In the genomic region with DNA sequence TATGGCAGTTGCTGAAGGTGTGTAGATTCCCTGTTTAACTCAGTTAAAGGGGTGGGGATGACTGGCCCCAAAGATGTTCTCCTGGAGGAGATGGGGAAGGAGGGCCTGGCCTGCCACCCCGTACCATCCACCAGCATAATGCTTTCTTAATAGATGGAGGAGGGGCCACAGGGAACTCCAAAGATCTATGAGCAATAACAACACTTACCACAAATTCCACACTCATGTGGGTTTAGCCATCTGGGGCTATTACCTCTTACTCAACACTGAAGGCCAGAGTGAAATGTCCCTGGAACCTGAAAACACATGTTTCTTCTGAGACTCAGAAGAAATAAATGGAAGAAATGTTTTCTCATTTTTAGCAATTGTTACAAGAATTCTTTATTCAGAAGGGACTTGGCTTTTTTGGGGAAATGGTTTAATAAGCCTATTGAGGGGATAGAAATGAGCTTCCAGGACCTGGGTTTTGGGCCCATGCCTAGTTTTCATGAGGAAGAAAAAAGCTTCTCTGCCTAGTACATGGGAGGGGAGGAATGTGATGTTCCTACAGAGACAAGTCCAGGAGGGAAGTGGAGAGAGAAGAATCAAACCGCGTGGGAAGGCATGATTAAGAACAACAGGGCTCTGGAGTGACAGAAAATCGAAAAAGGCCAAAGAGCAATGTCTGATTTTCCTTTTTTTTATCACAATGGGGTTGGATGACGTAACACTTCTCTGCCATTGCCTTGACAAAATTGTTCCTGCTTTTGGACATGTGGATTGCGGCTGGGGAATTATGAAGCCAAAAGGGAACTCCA, we compare ENCODE assay signal across 14 cellular contexts.
DNase-seq lines count a peak whose midpoint lies in the region; ATAC-seq, FAIRE-seq and TF ChIP-seq lines count a peak whose summit lies in the region.
"Had no signal": no experiment of that assay in that cellular context is flagged by ENCODE, and none has a peak within 500 bp of the region (broad histone marks: within the 10 kb centered on the region; RNA-seq: fewer than 3 reads in every experiment).

No MANE protein-coding gene starts in this region.

- POLR2A ChIA-PET in HepG2 (lab: Yijun Ruan, JAX): no interaction called here

- H3K79me2 ChIP-seq in HepG2 (ENCODE audit: insufficient read depth, low read length): no peaks in the 10 kb centered on the region

- H4K20me1 ChIP-seq in HepG2 (ENCODE audit: insufficient read depth, low read length): no peaks in the 10 kb centered on the region

- H3K4me3 ChIP-seq in HepG2 (replicated peaks in 1 of 3; ENCODE audit: insufficient read depth in 1 of 3, low read depth in 2 of 3, low read length in 3 of 3) (no peak overlapping the region), right lobe of liver (no peak overlapping the region), astrocyte of the spinal cord (ENCODE audit: low read depth, low read length) (no peak overlapping the region), esophagus squamous epithelium (no peak overlapping the region)
- H3K4me3 ChIP-seq: upper lobe of left lung had no signal

- no peak for TF ChIP-seq RAD21 in HepG2 (CRISPR knock-in tag; IDR thresholded peaks at IDR 0.05)

- intact Hi-C loops in HepG2 (cut with micrococcal nuclease; ENCODE audit: unreplicated experiment): no loop called here
- intact Hi-C loops in right lobe of liver (cut with DNase I): no loop called here
- intact Hi-C loops in esophagus squamous epithelium (cut with DNase I): no loop called here

- no peak for TF ChIP-seq CTCF in HepG2 (CRISPR knock-in tag; IDR thresholded peaks at IDR 0.05)
- TF ChIP-seq CTCF in right lobe of liver (IDR thresholded peaks at IDR 0.05): no peak
- no peak for TF ChIP-seq CTCF in astrocyte of the spinal cord (IDR thresholded peaks at IDR 0.05; ENCODE audit: low read depth, low read length)
- TF ChIP-seq CTCF in esophagus squamous epithelium (IDR thresholded peaks at IDR 0.05): no peak

- no peak overlapping the region for H2AFZ ChIP-seq in HepG2 (ENCODE audit: low read length)

- H3K9me3 ChIP-seq in HepG2 (ENCODE audit: low read length) (no peaks in the 10 kb centered on the region), right lobe of liver (no peaks in the 10 kb centered on the region), esophagus squamous epithelium (no peaks in the 10 kb centered on the region)
- H3K9me3 ChIP-seq: upper lobe of left lung had no signal

- H3K36me3 ChIP-seq in HepG2 (replicated peaks in 1 of 2; ENCODE audit: control insufficient read depth in 1 of 2, insufficient read depth in 2 of 2, low read length in 2 of 2) (no peaks in the 10 kb centered on the region), right lobe of liver (no peaks in the 10 kb centered on the region), esophagus squamous epithelium (no peaks in the 10 kb centered on the region)
- H3K36me3 ChIP-seq: upper lobe of left lung had no signal

- H3K4me1 ChIP-seq in HepG2 (ENCODE audit: insufficient read depth, low read length) (peaks cover 10% of the 10 kb centered on the region; the same call in 1 of the 2 replicates), right lobe of liver (no peaks in the 10 kb centered on the region), esophagus squamous epithelium (no peaks in the 10 kb centered on the region)
- H3K4me1 ChIP-seq: upper lobe of left lung had no signal

- no peak overlapping the region for H3K9ac ChIP-seq in HepG2 (ENCODE audit: insufficient read depth, low read depth, low read length)

- no peak overlapping the region for H3K4me2 ChIP-seq in HepG2 (ENCODE audit: low read depth, low read length)

- no peak for TF ChIP-seq EP300 in HepG2 (IDR thresholded peaks at IDR 0.05; ENCODE audit: low read depth in 2 of 2, low read length in 2 of 2)
- no peak for TF ChIP-seq EP300 in HepG2 (CRISPR knock-in tag; IDR thresholded peaks at IDR 0.05; ENCODE audit: borderline replicate concordance)

- no peak; the same call in 2 of the 3 replicates for ATAC-seq in HepG2
- no peak for ATAC-seq in right lobe of liver
- no peak for ATAC-seq in HG03342 (IDR thresholded peaks at IDR 0.05; ENCODE audit: unreplicated experiment)

- WGBS in HepG2 (ENCODE audit: low lambda C conversion rate): 15% methylated on average over 6 of the region's 6 CpGs
- 49% methylated on average over 6 of the region's 6 CpGs for WGBS in right lobe of liver (ENCODE audit: insufficient coverage, low coverage, low lambda C conversion rate, missing lambda C conversion rate)
- 57 to 61% methylated on average over 5 to 6 of the region's 6 CpGs for WGBS in esophagus squamous epithelium, 2 donors

- TF ChIP-seq POLR2A in HepG2 (IDR thresholded peaks at IDR 0.05; ENCODE audit: insufficient read depth in 1 of 2, low read depth in 2 of 2, low read length in 2 of 2): no peak
- no peak for TF ChIP-seq POLR2A in right lobe of liver (IDR thresholded peaks at IDR 0.05)
- no peak for TF ChIP-seq POLR2A in esophagus squamous epithelium (IDR thresholded peaks at IDR 0.05)

- no peak for FAIRE-seq in HepG2 (lab: Jason Lieb, UNC)

- H3K27me3 ChIP-seq in HepG2 (ENCODE audit: control insufficient read depth in 1 of 2, insufficient read depth in 2 of 2, low read length in 2 of 2): peaks cover 0 to 10% of the 10 kb centered on the region in 2 experiments; a peak in 1 of 5 replicates
- no peaks in the 10 kb centered on the region for H3K27me3 ChIP-seq in right lobe of liver
- no peaks in the 10 kb centered on the region for H3K27me3 ChIP-seq in esophagus squamous epithelium
- H3K27me3 ChIP-seq: upper lobe of left lung had no signal

- CTCF ChIA-PET in HepG2 (lab: Yijun Ruan, JAX; ENCODE audit: low intra/inter-chr PET ratio, low total read pairs): no interaction called here

- no peak for DNase-seq in HepG2 (ENCODE audit: low spot score)
- no peak for DNase-seq in right lobe of liver
- peak; percentile 25 for DNase-seq in astrocyte of the spinal cord (ENCODE audit: low read depth, low spot score)
- peak; percentile 22 for DNase-seq in hepatic stellate cell (ENCODE audit: low spot score)
- DNase-seq in SW480 (ENCODE audit: low spot score): no peak
- no peak for DNase-seq in esophagus squamous epithelium (lab: John Stamatoyannopoulos, UW)
- DNase-seq in NCI-H69 (lab: John Stamatoyannopoulos, UW): no peak
- DNase-seq: activated CD4-positive, alpha-beta T cell treated with anti-CD3 and anti-CD28 coated beads for 4 hours; DMS153; effector CD8-positive, alpha-beta T cell; hypothalamus; NCI-H2227 treated with DMSO at 0.1 percent for 48 hours; upper lobe of left lung had no signal

- BruUV-seq in HepG2 (replicated peaks; lab: Mats Ljungman, UMichigan): no TSS peak

- no peak overlapping the region for H3K27ac ChIP-seq in HepG2 (ENCODE audit: extremely low read length, insufficient read depth, low read length)
- no peak overlapping the region for H3K27ac ChIP-seq in right lobe of liver
- H3K27ac ChIP-seq in esophagus squamous epithelium: no peak overlapping the region
- H3K27ac ChIP-seq: upper lobe of left lung had no signal

- in situ Hi-C loops in HepG2 (cut with HindIII; ENCODE audit: extremely low pct_ligation_motif_present, low pct_unique_long_range_greater_than_20kb) (no loop called here), astrocyte of the spinal cord (cut with HindIII; ENCODE audit: low sequenced_read_pairs) (no loop called here)

TF ChIP-seq in HepG2, 621 proteins besides CTCF, POLR2A, EP300 and RAD21 (continues in another document):
- no peak for TF ChIP-seq NRL (CRISPR knock-in tag; IDR thresholded peaks at IDR 0.05; ENCODE audit: borderline replicate concordance)
- TF ChIP-seq MEIS2 (CRISPR knock-in tag; IDR thresholded peaks at IDR 0.05): peak; percentile 76
- no peak for TF ChIP-seq ZNF737 (CRISPR knock-in tag; IDR thresholded peaks at IDR 0.05; ENCODE audit: borderline replicate concordance)
- no peak for TF ChIP-seq SYNCRIP (IDR thresholded peaks at IDR 0.05; ENCODE audit: insufficient read depth, low read depth, low read length)
- peak; percentile 84 for TF ChIP-seq ATF7 (IDR thresholded peaks at IDR 0.05)
- no peak for TF ChIP-seq ATF7 (CRISPR knock-in tag; IDR thresholded peaks at IDR 0.05)
- TF ChIP-seq, protein P1, sequence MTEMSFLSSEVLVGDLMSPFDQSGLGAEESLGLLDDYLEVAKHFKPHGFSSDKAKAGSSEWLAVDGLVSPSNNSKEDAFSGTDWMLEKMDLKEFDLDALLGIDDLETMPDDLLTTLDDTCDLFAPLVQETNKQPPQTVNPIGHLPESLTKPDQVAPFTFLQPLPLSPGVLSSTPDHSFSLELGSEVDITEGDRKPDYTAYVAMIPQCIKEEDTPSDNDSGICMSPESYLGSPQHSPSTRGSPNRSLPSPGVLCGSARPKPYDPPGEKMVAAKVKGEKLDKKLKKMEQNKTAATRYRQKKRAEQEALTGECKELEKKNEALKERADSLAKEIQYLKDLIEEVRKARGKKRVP (CRISPR knock-in tag; IDR thresholded peaks at IDR 0.05): peak in 1 of 2 experiments; percentile 81; a peak in 2 of 4 replicates
- TF ChIP-seq SOX13 (IDR thresholded peaks at IDR 0.05): no peak
- peak in 1 of 2 experiments; percentile 48; a peak in 2 of 4 replicates for TF ChIP-seq SOX13 (CRISPR knock-in tag; conservative IDR thresholded peaks at IDR 0.05 in 1 of 2, IDR thresholded peaks at IDR 0.05 in 1 of 2)
- no peak for TF ChIP-seq NFYC (CRISPR knock-in tag; IDR thresholded peaks at IDR 0.05)
- TF ChIP-seq RBM22 (optimal IDR thresholded peaks at IDR 0.05; ENCODE audit: low read length): no peak

Comparison
In these comparisons a context has a peak if more than half of its experiments do, and no peak if none do; other contexts are left out.
1. DNase-seq: peak in astrocyte of the spinal cord (single experiment) and hepatic stellate cell (single experiment); none in HepG2 (single experiment), right lobe of liver (0 of 3), SW480 (single experiment), esophagus squamous epithelium (single experiment) and NCI-H69 (single experiment).